Comparison of ENCODE assay signal across 1 cellular context in genomic region chr12:57176139-57176477, GRCh38.
A peak's percentile ranks its signal among the peaks of the same experiment; 100 is the strongest.
TF ChIP-seq lines count a peak whose summit lies in the region.

No MANE protein-coding gene starts in this region.

TF ChIP-seq in HepG2, 621 proteins besides CTCF, POLR2A, EP300 and RAD21:
- TF ChIP-seq ZNF556 (CRISPR knock-in tag; IDR thresholded peaks at IDR 0.05; ENCODE audit: borderline replicate concordance), result no peak
- 0 out of 2 replicates have a peak, but pooled peaks have one; percentile 25 for TF ChIP-seq EED (CRISPR knock-in tag; IDR thresholded peaks at IDR 0.05)
- no peak for TF ChIP-seq ZBTB21 (CRISPR knock-in tag; IDR thresholded peaks at IDR 0.05)
- TF ChIP-seq STAT6 (CRISPR knock-in tag; IDR thresholded peaks at IDR 0.05; ENCODE audit: borderline replicate concordance), result no peak
- peak; percentile 92 for TF ChIP-seq ZNF563 (CRISPR knock-in tag; IDR thresholded peaks at IDR 0.05)
TF ChIP-seq in HepG2: peak in this region for 2.
